ENCODE assay signal across 8 cellular contexts in genomic region chr1:155309423-155310021, GRCh38. TPM values are rescaled to one million over a fixed set of nuclear protein-coding genes. Genes with fewer than 3 reads are reported as not detected.
DNase-seq lines count a peak whose midpoint lies in the region; ATAC-seq, FAIRE-seq and TF ChIP-seq lines count a peak whose summit lies in the region.

No MANE protein-coding gene starts in this region.

- peak overlapping the region; percentile 98 for H3K4me3 Mint-ChIP-seq in stimulated activated naive CD8-positive, alpha-beta T cell treated with anti-CD3 and anti-CD28 coated beads, Interleukin-15, amount 100 ng/mL, for 72 hours

- H3K27me3 ChIP-seq in BLaER1 (no peaks in the 10 kb centered on the region), ascending aorta (no peaks in the 10 kb centered on the region)

- no peaks in the 10 kb centered on the region for H3K27me3 Mint-ChIP-seq in stimulated activated naive CD8-positive, alpha-beta T cell treated with anti-CD3 and anti-CD28 coated beads, Interleukin-15, amount 100 ng/mL, for 72 hours

- H3K9ac ChIP-seq in BLaER1 (peak overlapping the region; percentile 94), kidney (ENCODE audit: low read length in 2 of 2) (peak overlapping the region; percentile 87 to 96)

- H3K4me1 ChIP-seq in BLaER1 (peaks cover 33% of the 10 kb centered on the region), ascending aorta (peaks cover 6 to 9% of the 10 kb centered on the region in 2 donors), kidney (ENCODE audit: control insufficient read depth in 1 of 2, insufficient read depth in 1 of 2, low read depth in 1 of 2, low read length in 2 of 2) (peaks cover 0 to 7% of the 10 kb centered on the region in 2 donors)

- intact Hi-C loops in ascending aorta (cut with DNase I): no loop called here
- intact Hi-C loops in kidney (cut with DNase I): no loop called here

- peak overlapping the region; percentile 97 to 98 for H3K27ac Mint-ChIP-seq in stimulated activated naive CD8-positive, alpha-beta T cell treated with anti-CD3 and anti-CD28 coated beads, Interleukin-15, amount 100 ng/mL, for 72 hours

- H3K9me3 Mint-ChIP-seq in stimulated activated naive CD8-positive, alpha-beta T cell treated with anti-CD3 and anti-CD28 coated beads, Interleukin-15, amount 100 ng/mL, for 72 hours: no peaks in the 10 kb centered on the region

- H3K36me3 ChIP-seq in BLaER1: peaks cover 44% of the 10 kb centered on the region
- peaks cover 3 to 17% of the 10 kb centered on the region in 2 donors for H3K36me3 ChIP-seq in ascending aorta
- H3K36me3 ChIP-seq in kidney (ENCODE audit: control insufficient read depth in 1 of 2, insufficient read depth in 2 of 2, low read length in 2 of 2): peaks cover 4 to 10% of the 10 kb centered on the region in 2 donors

- DNase-seq in HT-29 (ENCODE audit: low spot score) (peak; percentile 58), ascending aorta (ENCODE audit: low spot score in 2 of 2) (no peak), kidney (peak; percentile 87), MV-4-11 (lab: John Stamatoyannopoulos, UW) (no peak)
- DNase-seq in stimulated activated naive CD8-positive, alpha-beta T cell treated with anti-CD3 and anti-CD28 coated beads, Interleukin-15, amount 100 ng/mL, for 72 hours: no peak
- DNase-seq in stimulated activated naive CD4-positive, alpha-beta T cell (lab: John Stamatoyannopoulos, UW): no peak

- H3K9me3 ChIP-seq in BLaER1: no peaks in the 10 kb centered on the region
- H3K9me3 ChIP-seq in ascending aorta: no peaks in the 10 kb centered on the region
- no peaks in the 10 kb centered on the region for H3K9me3 ChIP-seq in kidney (ENCODE audit: control insufficient read depth in 1 of 2, low read length in 2 of 2)

- H3K4me1 Mint-ChIP-seq in stimulated activated naive CD8-positive, alpha-beta T cell treated with anti-CD3 and anti-CD28 coated beads, Interleukin-15, amount 100 ng/mL, for 72 hours: peaks cover 41% of the 10 kb centered on the region

- peak overlapping the region; percentile 90 for H3K27ac ChIP-seq in BLaER1
- peak overlapping the region; percentile 87 for H3K27ac ChIP-seq in ascending aorta
- H3K27ac ChIP-seq in kidney (ENCODE audit: low read depth in 2 of 2, low read length in 2 of 2): peak overlapping the region; percentile 87 to 96

- peak overlapping the region; percentile 90 for H3K4me3 ChIP-seq in BLaER1
- H3K4me3 ChIP-seq in ascending aorta: peak overlapping the region; percentile 70 to 77
- H3K4me3 ChIP-seq in kidney (ENCODE audit: low read length in 2 of 2): peak overlapping the region; percentile 89 to 96

- ATAC-seq in stimulated activated naive CD8-positive, alpha-beta T cell treated with anti-CD3 and anti-CD28 coated beads, Interleukin-15, amount 100 ng/mL, for 72 hours: no peak
- no peak for ATAC-seq in GM21723 (IDR thresholded peaks at IDR 0.05; ENCODE audit: unreplicated experiment)

- FAIRE-seq in kidney (lab: Jason Lieb, UNC): no peak

- no peaks in the 10 kb centered on the region for H4K20me1 ChIP-seq in BLaER1

- no peak for TF ChIP-seq CTCF in ascending aorta (IDR thresholded peaks at IDR 0.05)
- no peak for TF ChIP-seq CTCF in kidney (IDR thresholded peaks at IDR 0.05; ENCODE audit: borderline replicate concordance, extremely low read depth, insufficient read depth)

- peak overlapping the region; percentile 98 for H3K4me2 ChIP-seq in BLaER1

RNA-seq across cellular contexts. Expression of gene FDPS, which starts 0.9 kb away (rescaled TPM):
- total RNA-seq in HT-29 (2014; rRNA removed; shearing (Covaris generic)): 270 and 302 TPM in 2 replicates
- 51.7 TPM for total RNA-seq in ascending aorta
- 112 TPM for total RNA-seq in kidney
- 184 TPM for polyA plus RNA-seq in kidney (ENCODE audit: insufficient read depth, low read depth, low replicate concordance)

RNA-seq across cellular contexts. Expression of gene PKLR, which starts 8.3 kb away (rescaled TPM):
- 0.28 TPM in 1 of 2 replicates, not detected in the other for total RNA-seq in HT-29 (2014; rRNA removed; shearing (Covaris generic))
- total RNA-seq in ascending aorta: not detected
- 0.82 TPM for total RNA-seq in kidney
- 19.9 TPM for polyA plus RNA-seq in kidney (ENCODE audit: insufficient read depth, low read depth, low replicate concordance)

RNA-seq across cellular contexts. Expression of gene RUSC1, which starts 11.2 kb away (rescaled TPM):
- total RNA-seq in HT-29 (2014; rRNA removed; shearing (Covaris generic)): 80.6 and 86.9 TPM in 2 replicates
- total RNA-seq in ascending aorta: 18.4 TPM
- total RNA-seq in kidney: 32.7 TPM
- 29.7 TPM for polyA plus RNA-seq in kidney (ENCODE audit: insufficient read depth, low read depth, low replicate concordance)

RNA-seq across cellular contexts. Expression of gene HCN3, which starts 32.3 kb away (rescaled TPM):
- 4.3 and 6.4 TPM in 2 replicates for total RNA-seq in HT-29 (2014; rRNA removed; shearing (Covaris generic))
- 2.6 TPM for total RNA-seq in ascending aorta
- 3.3 TPM for total RNA-seq in kidney
- polyA plus RNA-seq in kidney (ENCODE audit: insufficient read depth, low read depth, low replicate concordance): 4.5 TPM

RNA-seq across cellular contexts. Expression of gene CLK2, which starts 36.2 kb away (rescaled TPM):
- 29.3 and 35.2 TPM in 2 replicates for total RNA-seq in HT-29 (2014; rRNA removed; shearing (Covaris generic))
- total RNA-seq in ascending aorta: 32.1 TPM
- 59.7 TPM for total RNA-seq in kidney
- polyA plus RNA-seq in kidney (ENCODE audit: insufficient read depth, low read depth, low replicate concordance): 28.9 TPM

Comparison
In these comparisons a context has a peak if more than half of its experiments do, and no peak if none do; other contexts are left out.
1. DNase-seq: peak in HT-29 (single experiment) and kidney (single experiment); none in ascending aorta (0 of 2), stimulated activated naive CD8-positive, alpha-beta T cell treated with anti-CD3 and anti-CD28 coated beads, Interleukin-15, amount 100 ng/mL, for 72 hours (0 of 2), MV-4-11 (single experiment) and stimulated activated naive CD4-positive, alpha-beta T cell (0 of 6).
2. Peak in every context shown above with its lines, with median percentiles within 50 percentile points of each other: H3K27ac ChIP-seq and H3K4me3 ChIP-seq.